ENCODE assay signal across 20 cellular contexts in genomic region chr5:7422262-7422661, GRCh38. TPM values are rescaled to one million over a fixed set of nuclear protein-coding genes. Genes with fewer than 3 reads are reported as not detected.
"Had no signal": no experiment of that assay in that cellular context is flagged by ENCODE, and none has a peak within 500 bp of the region (broad histone marks: within the 10 kb centered on the region; RNA-seq: fewer than 3 reads in every experiment).

No MANE protein-coding gene starts in this region.

- H3K4me3 Mint-ChIP-seq: activated CD8-positive, alpha-beta memory T cell treated with anti-CD3 and anti-CD28 coated beads, Interleukin-2, amount 10 ng/mL, durations not matched to agents 7 days and 5 days; naive thymus-derived CD8-positive, alpha-beta T cell; T-cell had no signal

- H3K9me3 ChIP-seq: mucosa of descending colon had no signal

- H3K36me3 Mint-ChIP-seq: activated CD8-positive, alpha-beta memory T cell treated with anti-CD3 and anti-CD28 coated beads, Interleukin-2, amount 10 ng/mL, durations not matched to agents 7 days and 5 days; naive thymus-derived CD8-positive, alpha-beta T cell; T-cell had no signal

- H3K4me3 ChIP-seq: mucosa of descending colon, SK-N-MC had no signal

- H3K27me3 Mint-ChIP-seq: activated CD8-positive, alpha-beta memory T cell treated with anti-CD3 and anti-CD28 coated beads, Interleukin-2, amount 10 ng/mL, durations not matched to agents 7 days and 5 days had no signal

- H3K4me1 Mint-ChIP-seq: activated CD8-positive, alpha-beta memory T cell treated with anti-CD3 and anti-CD28 coated beads, Interleukin-2, amount 10 ng/mL, durations not matched to agents 7 days and 5 days; naive thymus-derived CD8-positive, alpha-beta T cell had no signal

- H3K27ac ChIP-seq: SK-N-MC, VCaP had no signal

- DNase-seq: activated CD4-positive, alpha-beta T cell treated with anti-CD3 and anti-CD28 coated beads, Interleukin-2, amount 50 U/mL, for 48 hours; activated CD8-positive, alpha-beta memory T cell treated with anti-CD3 and anti-CD28 coated beads, Interleukin-2, amount 10 ng/mL, durations not matched to agents 7 days and 5 days; activated naive CD4-positive, alpha-beta T cell treated with anti-CD3 and anti-CD28 coated beads, Interleukin-2, amount 50 U/mL, for 16 hours; activated T-cell treated with anti-CD3 and anti-CD28 coated beads, Interleukin-2, amount 50 U/mL, for 1 hour; caudate nucleus; foreskin fibroblast; glutamatergic neuron; mucosa of descending colon; naive thymus-derived CD8-positive, alpha-beta T cell; right cardiac atrium; small intestine; stimulated activated naive CD8-positive, alpha-beta T cell treated with anti-CD3 and anti-CD28 coated beads, Interleukin-15, Interleukin-2, amounts not matched to agents 100 U/mL and 50 U/mL, for 24 hours; T-cell; T1000; trophoblast cell had no signal

- H3K27ac Mint-ChIP-seq: activated CD8-positive, alpha-beta memory T cell treated with anti-CD3 and anti-CD28 coated beads, Interleukin-2, amount 10 ng/mL, durations not matched to agents 7 days and 5 days; naive thymus-derived CD8-positive, alpha-beta T cell; progenitor cell of endocrine pancreas; T-cell had no signal

RNA-seq across cellular contexts. Expression of gene ADCY2, which starts 26.3 kb away (rescaled TPM):
- total RNA-seq: activated CD8-positive, alpha-beta memory T cell treated with anti-CD3 and anti-CD28 coated beads, Interleukin-2, amount 10 ng/mL, durations not matched to agents 7 days and 5 days; endothelial cell of umbilical vein; lung microvascular endothelial cell; naive thymus-derived CD8-positive, alpha-beta T cell had no signal
